ENCODE assay signal across 25 cellular contexts in genomic region chr9:134052941-134053340, GRCh38.
"Had no signal": no experiment of that assay in that cellular context is flagged by ENCODE, and none has a peak within 500 bp of the region (broad histone marks: within the 10 kb centered on the region; RNA-seq: fewer than 3 reads in every experiment).

No MANE protein-coding gene starts in this region.

- H3K27me3 ChIP-seq: adrenal gland, colonic mucosa, dorsolateral prefrontal cortex, esophagus squamous epithelium, gastrocnemius medialis, neural progenitor cell, uterus had no signal

- H3K36me3 ChIP-seq: neural progenitor cell, uterus had no signal

- H3K4me3 ChIP-seq: adrenal gland, colonic mucosa, dorsolateral prefrontal cortex, esophagus squamous epithelium, gastrocnemius medialis, neural progenitor cell, prostate gland, uterus had no signal

- H3K4me3 Mint-ChIP-seq: activated CD8-positive, alpha-beta T cell treated with anti-CD3 and anti-CD28 coated beads, Interleukin-2, amount 10 ng/mL, durations not matched to agents 7 days and 5 days; activated T-helper 1 cell treated with anti-CD3 and anti-CD28 coated beads, Interleukin-12 subunit alpha, Interleukin-12 subunit beta, Interleukin-2, Interleukin-4 antibody, amounts not matched to agents 30 ng/mL and 10 ng/mL and 1 ng/mL, durations not matched to agents 14 hours and 24 hours and 36 hours; central memory CD8-positive, alpha-beta T cell; effector memory CD8-positive, alpha-beta T cell; naive thymus-derived CD8-positive, alpha-beta T cell; neural progenitor cell; stimulated activated naive B cell treated with anti-CD40 and anti-IgM and Interleukin-4, amounts not matched to agents 10 μg/mL and 1 μg/mL and 100 μg/mL, for 72 hours; T-cell; T-helper 2 cell treated with Interferon-gamma antibody and Interleukin-4, amounts not matched to agents 5 μg/mL and 100 μg/mL, for 36 hours had no signal

- ATAC-seq: activated CD8-positive, alpha-beta T cell treated with anti-CD3 and anti-CD28 coated beads, Interleukin-2, amount 10 ng/mL, durations not matched to agents 7 days and 5 days; activated naive CD4-positive, alpha-beta T cell treated with anti-CD3 and anti-CD28 coated beads, Interleukin-2, amount 50 U/mL, for 72 hours; effector memory CD8-positive, alpha-beta T cell; gastrocnemius medialis; left lobe of liver; naive thymus-derived CD8-positive, alpha-beta T cell; stimulated activated naive B cell treated with anti-CD40 and anti-IgM and Interleukin-4, amounts not matched to agents 10 μg/mL and 1 μg/mL and 100 μg/mL, for 72 hours; T-cell had no signal

- H3K9me3 Mint-ChIP-seq: activated naive CD4-positive, alpha-beta T cell treated with anti-CD3 and anti-CD28 coated beads, Interleukin-2, amount 50 U/mL, for 72 hours; activated T-helper 1 cell treated with anti-CD3 and anti-CD28 coated beads, Interleukin-12 subunit alpha, Interleukin-12 subunit beta, Interleukin-2, Interleukin-4 antibody, amounts not matched to agents 30 ng/mL and 10 ng/mL and 1 ng/mL, durations not matched to agents 14 hours and 24 hours and 36 hours; central memory CD8-positive, alpha-beta T cell; effector memory CD8-positive, alpha-beta T cell; naive thymus-derived CD8-positive, alpha-beta T cell; neural progenitor cell; stimulated activated naive B cell treated with anti-CD40 and anti-IgM and Interleukin-4, amounts not matched to agents 10 μg/mL and 1 μg/mL and 100 μg/mL, for 72 hours; T-cell; T-helper 2 cell treated with Interferon-gamma antibody and Interleukin-4, amounts not matched to agents 5 μg/mL and 100 μg/mL, for 36 hours had no signal

- DNase-seq: activated CD4-positive, alpha-beta T cell treated with anti-CD3 and anti-CD28 coated beads for 1 hour; activated CD4-positive, alpha-beta T cell treated with anti-CD3 and anti-CD28 coated beads, Interleukin-2, amount 50 U/mL, for 1 hour; activated CD8-positive, alpha-beta T cell treated with anti-CD3 and anti-CD28 coated beads, Interleukin-2, amount 10 ng/mL, durations not matched to agents 7 days and 5 days; activated gamma-delta T cell treated with Interleukin-2 at 50 U/mL for 16 hours; colonic mucosa; effector memory CD8-positive, alpha-beta T cell; esophagus squamous epithelium; gastrocnemius medialis; small intestine; stimulated activated CD4-positive, alpha-beta T cell treated with anti-CD3 and anti-CD28 coated beads, Interleukin-15, amount 100 ng/mL, for 24 hours; stimulated activated naive B cell treated with anti-CD40 and anti-IgM and Interleukin-4, amounts not matched to agents 10 μg/mL and 1 μg/mL and 100 μg/mL, for 72 hours; T-cell; trophoblast cell; uterus; WERI-Rb-1 had no signal

- H3K36me3 Mint-ChIP-seq: activated naive CD4-positive, alpha-beta T cell treated with anti-CD3 and anti-CD28 coated beads, Interleukin-2, amount 50 U/mL, for 72 hours had no signal

- H3K27ac ChIP-seq: adrenal gland, colonic mucosa, dorsolateral prefrontal cortex, esophagus squamous epithelium, neural progenitor cell, prostate gland, uterus, WERI-Rb-1 had no signal

- H3K9me3 ChIP-seq: adrenal gland, colonic mucosa, esophagus squamous epithelium, gastrocnemius medialis, prostate gland, uterus had no signal

- H3K27ac Mint-ChIP-seq: activated CD8-positive, alpha-beta T cell treated with anti-CD3 and anti-CD28 coated beads, Interleukin-2, amount 10 ng/mL, durations not matched to agents 7 days and 5 days; activated naive CD4-positive, alpha-beta T cell treated with anti-CD3 and anti-CD28 coated beads, Interleukin-2, amount 50 U/mL, for 72 hours; activated T-helper 1 cell treated with anti-CD3 and anti-CD28 coated beads, Interleukin-12 subunit alpha, Interleukin-12 subunit beta, Interleukin-2, Interleukin-4 antibody, amounts not matched to agents 30 ng/mL and 10 ng/mL and 1 ng/mL, durations not matched to agents 14 hours and 24 hours and 36 hours; naive thymus-derived CD8-positive, alpha-beta T cell; neural progenitor cell; stimulated activated naive B cell treated with anti-CD40 and anti-IgM and Interleukin-4, amounts not matched to agents 10 μg/mL and 1 μg/mL and 100 μg/mL, for 72 hours; T-cell; T-helper 2 cell treated with Interferon-gamma antibody and Interleukin-4, amounts not matched to agents 5 μg/mL and 100 μg/mL, for 36 hours had no signal

- H3K27me3 Mint-ChIP-seq: central memory CD8-positive, alpha-beta T cell; effector memory CD8-positive, alpha-beta T cell; naive thymus-derived CD8-positive, alpha-beta T cell; stimulated activated naive B cell treated with anti-CD40 and anti-IgM and Interleukin-4, amounts not matched to agents 10 μg/mL and 1 μg/mL and 100 μg/mL, for 72 hours; T-cell had no signal
